ENCODE assay signal across 4 cellular contexts in the genomic region with DNA sequence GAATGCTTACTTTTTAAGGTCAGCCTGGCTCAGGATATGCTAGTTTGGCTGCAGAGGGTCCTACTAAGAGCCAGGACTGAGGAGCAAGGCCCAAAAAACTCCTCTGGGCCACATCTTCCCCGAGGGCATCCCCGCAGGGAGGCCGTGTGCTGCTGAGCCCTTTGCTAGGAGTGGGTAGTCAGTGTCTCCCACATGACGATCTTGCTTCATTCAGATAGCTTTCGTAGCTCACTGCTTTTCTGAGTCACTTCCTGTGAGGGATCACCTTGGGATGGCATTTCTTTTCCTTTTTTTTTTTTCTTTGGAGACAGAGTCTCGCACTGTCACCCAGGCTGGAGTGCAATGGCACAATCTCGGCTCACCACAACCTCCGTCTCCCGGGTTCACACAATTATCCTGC. TPM values are rescaled to one million over a fixed set of nuclear protein-coding genes. Genes with fewer than 3 reads are reported as not detected.
"Had no signal": no experiment of that assay in that cellular context is flagged by ENCODE, and none has a peak within 500 bp of the region (broad histone marks: within the 10 kb centered on the region; RNA-seq: fewer than 3 reads in every experiment).

No MANE protein-coding gene starts in this region.

RNA-seq across cellular contexts. Expression of gene RIMBP3B, which starts 6.5 kb away (rescaled TPM):
- total RNA-seq: prostate gland, sciatic nerve, smooth muscle cell, tibial nerve had no signal
